Comparison of ENCODE assay signal across 8 cellular contexts in the genomic region with DNA sequence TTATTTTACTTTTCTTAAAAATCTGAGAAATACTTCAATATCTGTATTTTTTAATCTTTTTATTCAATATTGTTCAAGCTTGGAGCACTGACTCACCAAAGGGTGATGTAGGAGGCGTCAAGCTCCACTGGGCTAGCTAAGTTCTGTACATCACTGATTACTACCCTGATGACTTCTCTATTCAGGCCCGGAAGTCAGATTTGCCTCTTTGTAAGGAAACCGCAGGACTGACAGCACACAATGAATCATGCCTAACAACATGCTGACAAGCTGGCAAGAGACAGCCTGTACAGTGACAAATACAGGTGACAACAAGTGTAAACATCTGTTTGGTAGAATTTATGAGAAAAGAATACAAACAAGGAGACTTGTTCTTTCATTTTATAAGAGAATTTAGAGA.
DNase-seq lines count a peak whose midpoint lies in the region; ATAC-seq and TF ChIP-seq lines count a peak whose summit lies in the region.

No MANE protein-coding gene starts in this region.

- H3K9ac ChIP-seq in H9 (ENCODE audit: extremely low read depth, insufficient read length, low read length), result no peak overlapping the region

- H3K79me2 ChIP-seq in H9 (ENCODE audit: insufficient read depth, low read length), result no peaks in the 10 kb centered on the region

- 33 to 53% (median 43%) methylated on average over 3 of the region's 3 CpGs for WGBS in heart left ventricle, 4 donors
- no CpG with 5 or more reads among the region's 3 CpGs for WGBS in H9 (ENCODE audit: extremely low coverage, insufficient read length, low lambda C conversion rate)

- intact Hi-C loops in CD14-positive monocyte (cut with micrococcal nuclease) (no loop called here), heart left ventricle (cut with DNase I) (no loop called here)

- no peak for TF ChIP-seq POLR2A in heart left ventricle (IDR thresholded peaks at IDR 0.05)

- H4K5ac ChIP-seq in H9 (ENCODE audit: insufficient read length, low read depth, low read length), result no peak overlapping the region

- no peak overlapping the region for H2AK5ac ChIP-seq in H9 (ENCODE audit: insufficient read length, low read length)

- TF ChIP-seq CTCF in CD14-positive monocyte (IDR thresholded peaks at IDR 0.05) (no peak), heart left ventricle (IDR thresholded peaks at IDR 0.05) (no peak), H9 (conservative IDR thresholded peaks at IDR 0.05) (no peak)

- H4K91ac ChIP-seq in H9 (ENCODE audit: insufficient read length, low read depth, low read length), result no peak overlapping the region

- H2BK120ac ChIP-seq in H9 (ENCODE audit: low read depth, low read length, poor library complexity, severe bottlenecking), result no peak overlapping the region

- H3K9me3 Mint-ChIP-seq in CD14-positive monocyte, result peaks cover 0 to 2% (median 0%) of the 10 kb centered on the region in 7 donors
- no peaks in the 10 kb centered on the region for H3K9me3 Mint-ChIP-seq in activated naive CD8-positive, alpha-beta T cell treated with anti-CD3 and anti-CD28 coated beads for 36 hours
- no peaks in the 10 kb centered on the region for H3K9me3 Mint-ChIP-seq in H9

- no peak overlapping the region for H2AFZ ChIP-seq in H9 (ENCODE audit: low read length)

- no peak overlapping the region for H2BK5ac ChIP-seq in H9 (ENCODE audit: insufficient read length, low read length)

- H3K4me1 Mint-ChIP-seq in CD14-positive monocyte (no peaks in the 10 kb centered on the region), H9 (peaks cover 3 to 9% of the 10 kb centered on the region in 2 experiments; a peak in 3 of 4 replicates)
- H3K4me1 Mint-ChIP-seq in activated naive CD8-positive, alpha-beta T cell treated with anti-CD3 and anti-CD28 coated beads for 36 hours, result peaks cover 2% of the 10 kb centered on the region

- peak; percentile 99 for ATAC-seq in GM19025 (IDR thresholded peaks at IDR 0.05; ENCODE audit: low read depth, unreplicated experiment)
- peak; percentile 97 for ATAC-seq in HG03103 (IDR thresholded peaks at IDR 0.05; ENCODE audit: low read depth, unreplicated experiment)
- ATAC-seq in heart left ventricle, result no peak

- H3K9me3 ChIP-seq in heart left ventricle (no peaks in the 10 kb centered on the region), H9 (ENCODE audit: control insufficient read depth, low read depth, low read length) (no peaks in the 10 kb centered on the region)

- no peaks in the 10 kb centered on the region for H3K36me3 ChIP-seq in heart left ventricle

- H3K27me3 Mint-ChIP-seq in CD14-positive monocyte (ENCODE audit: low read depth in 3 of 3), result peaks cover 0 to 5% (median 2%) of the 10 kb centered on the region in 3 donors
- H3K27me3 Mint-ChIP-seq in activated naive CD8-positive, alpha-beta T cell treated with anti-CD3 and anti-CD28 coated beads for 36 hours, result no peaks in the 10 kb centered on the region
- H3K27me3 Mint-ChIP-seq in H9 (ENCODE audit: low read depth), result no peaks in the 10 kb centered on the region

- no peak overlapping the region for H2BK15ac ChIP-seq in H9 (ENCODE audit: low read depth, low read length)

- no peak overlapping the region for H2BK20ac ChIP-seq in H9 (ENCODE audit: low read depth, low read length, poor library complexity, severe bottlenecking)

- no peaks in the 10 kb centered on the region for H3K23me2 ChIP-seq in H9 (ENCODE audit: insufficient read length, low read depth, low read length, poor library complexity, severe bottlenecking)

- no peaks in the 10 kb centered on the region for H3K79me1 ChIP-seq in H9 (ENCODE audit: insufficient read depth, low read depth, low read length, poor library complexity, severe bottlenecking)

- no peak overlapping the region for H3K14ac ChIP-seq in H9 (ENCODE audit: insufficient read depth, low read length)

- H3K4me3 Mint-ChIP-seq in CD14-positive monocyte (no peak overlapping the region), H9 (no peak overlapping the region)
- H3K4me3 Mint-ChIP-seq in activated naive CD8-positive, alpha-beta T cell treated with anti-CD3 and anti-CD28 coated beads for 36 hours, result no peak overlapping the region

- no peak overlapping the region for H3K56ac ChIP-seq in H9 (ENCODE audit: insufficient read length, low read depth, low read length)

- H3K27me3 ChIP-seq in heart left ventricle (no peaks in the 10 kb centered on the region), H9 (ENCODE audit: insufficient read depth, low read length) (no peaks in the 10 kb centered on the region)

- H2BK12ac ChIP-seq in H9 (ENCODE audit: insufficient read length, low read depth, low read length), result no peak overlapping the region

- no peak overlapping the region for H3K4me3 ChIP-seq in heart left ventricle

- no peak overlapping the region for H3K18ac ChIP-seq in H9 (ENCODE audit: insufficient read length, low read depth, low read length)

- H3K4me2 ChIP-seq in H9 (ENCODE audit: insufficient read depth, insufficient read length, low read length), result no peak overlapping the region

- no peak overlapping the region for H3K4ac ChIP-seq in H9 (ENCODE audit: low read depth, low read length)

- no peak overlapping the region for H3K27ac Mint-ChIP-seq in CD14-positive monocyte
- H3K27ac Mint-ChIP-seq in activated naive CD8-positive, alpha-beta T cell treated with anti-CD3 and anti-CD28 coated beads for 36 hours, result no peak overlapping the region
- H3K27ac Mint-ChIP-seq in H9, result no peak overlapping the region

- H3K23ac ChIP-seq in H9 (ENCODE audit: insufficient read length, low read depth, low read length), result no peak overlapping the region

- H4K20me1 ChIP-seq in H9 (ENCODE audit: control insufficient read depth, insufficient read depth, insufficient read length), result no peaks in the 10 kb centered on the region

- H4K8ac ChIP-seq in H9 (replicated peaks; ENCODE audit: insufficient read length, low read depth, low read length), result no peak overlapping the region

- H3K36me3 Mint-ChIP-seq in CD14-positive monocyte, result no peaks in the 10 kb centered on the region
- no peaks in the 10 kb centered on the region for H3K36me3 Mint-ChIP-seq in activated naive CD8-positive, alpha-beta T cell treated with anti-CD3 and anti-CD28 coated beads for 36 hours
- no peaks in the 10 kb centered on the region for H3K36me3 Mint-ChIP-seq in H9 (ENCODE audit: insufficient read depth in 1 of 3, low read depth in 3 of 3)

- H3T11ph ChIP-seq in H9 (ENCODE audit: low read length), result no peak overlapping the region

- DNase-seq in CD14-positive monocyte (ENCODE audit: low spot score), result peak; percentile 56
- peak; percentile 23 for DNase-seq in NCI-H69 (lab: John Stamatoyannopoulos, UW)
- peak; percentile 4 for DNase-seq in activated naive CD8-positive, alpha-beta T cell treated with anti-CD3 and anti-CD28 coated beads for 36 hours
- DNase-seq in non-pigmented ciliary epithelial cell (ENCODE audit: low read depth), result peak; percentile 87
- DNase-seq in heart left ventricle, result no peak
- no peak for DNase-seq in H9

- H3K27ac ChIP-seq in heart left ventricle, result no peak overlapping the region
- H3K27ac ChIP-seq in H9 (ENCODE audit: insufficient read length, low read depth, low read length), result no peak overlapping the region

- H3K4me1 ChIP-seq in heart left ventricle (no peaks in the 10 kb centered on the region), H9 (ENCODE audit: insufficient read depth, low read length) (no peaks in the 10 kb centered on the region)

Comparison
In these comparisons a context has a peak if more than half of its experiments do, and no peak if none do; other contexts are left out.
1. DNase-seq: peak in CD14-positive monocyte (single experiment), NCI-H69 (single experiment), activated naive CD8-positive, alpha-beta T cell treated with anti-CD3 and anti-CD28 coated beads for 36 hours (single experiment) and non-pigmented ciliary epithelial cell (single experiment); none in heart left ventricle (0 of 5) and H9 (single experiment).
2. ATAC-seq: peak in GM19025 (single experiment) and HG03103 (single experiment); none in heart left ventricle (0 of 4).